In the genomic region with DNA sequence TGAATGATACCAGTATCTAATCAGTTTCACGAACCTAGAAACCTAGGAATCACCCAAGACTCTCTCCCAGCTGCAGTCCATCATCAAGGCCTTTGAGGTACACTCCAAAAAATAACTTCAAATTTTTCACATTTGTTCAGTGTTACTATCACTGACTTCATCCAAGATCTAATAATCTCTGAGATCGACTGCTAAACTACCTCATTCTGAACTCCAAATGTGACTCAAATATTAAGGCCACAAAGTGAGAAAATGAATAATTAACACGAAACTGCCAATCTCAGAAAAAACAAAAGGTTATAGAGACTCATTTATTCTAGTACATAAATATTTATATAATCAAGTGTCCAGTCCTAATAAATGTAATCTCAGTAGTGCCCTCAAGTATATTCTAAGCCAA, we compare ENCODE assay signal across 17 cellular contexts.
"Had no signal": no experiment of that assay in that cellular context is flagged by ENCODE, and none has a peak within 500 bp of the region (broad histone marks: within the 10 kb centered on the region; RNA-seq: fewer than 3 reads in every experiment).

No MANE protein-coding gene starts in this region.

- H3K27me3 ChIP-seq: colonic mucosa, dorsolateral prefrontal cortex, esophagus muscularis mucosa, foreskin keratinocyte, gastroesophageal sphincter, heart left ventricle, left lung had no signal

- H3K27ac ChIP-seq: colonic mucosa, dorsolateral prefrontal cortex, esophagus muscularis mucosa, foreskin keratinocyte, gastroesophageal sphincter, heart left ventricle, left lung, lower lobe of right lung had no signal

- DNase-seq: colonic mucosa; dermis blood vessel endothelial cell; dorsolateral prefrontal cortex; effector CD4-positive, alpha-beta T cell; effector memory CD4-positive, alpha-beta T cell; foreskin keratinocyte; heart left ventricle; hippocampal formation; left cardiac atrium; left lung; left ventricle myocardium superior; lower lobe of right lung; mesenchymal stem cell; naive thymus-derived CD4-positive, alpha-beta T cell; natural killer cell had no signal

- H3K4me3 ChIP-seq: colonic mucosa, dorsolateral prefrontal cortex, esophagus muscularis mucosa, gastroesophageal sphincter, heart left ventricle, left lung, lower lobe of right lung had no signal

- ATAC-seq: foreskin keratinocyte; gastroesophageal sphincter; heart left ventricle; left cardiac atrium; left lung; left ventricle myocardium superior; lower lobe of right lung; naive thymus-derived CD4-positive, alpha-beta T cell; natural killer cell had no signal

- H3K9me3 ChIP-seq: colonic mucosa, esophagus muscularis mucosa, lower lobe of right lung had no signal

- H3K36me3 ChIP-seq: colonic mucosa, esophagus muscularis mucosa, gastroesophageal sphincter, heart left ventricle, left lung, lower lobe of right lung had no signal

- H3K4me1 ChIP-seq: colonic mucosa, esophagus muscularis mucosa, gastroesophageal sphincter, heart left ventricle, left lung, lower lobe of right lung had no signal
